ENCODE assay signal across 1 cellular context in genomic region chr7:28853834-28854749, GRCh38.
A peak's percentile ranks its signal among the peaks of the same experiment; 100 is the strongest.
TF ChIP-seq lines count a peak whose summit lies in the region.

No MANE protein-coding gene starts in this region.

TF ChIP-seq in GM12878, 131 proteins besides CTCF, POLR2A, EP300 and RAD21 (continued from another document):
- TF ChIP-seq MYC (IDR thresholded peaks at IDR 0.05; ENCODE audit: insufficient read depth, insufficient read length, insufficient replicate concordance, low read length, severe bottlenecking) (no peak), CHD1 (IDR thresholded peaks at IDR 0.05; ENCODE audit: low read depth, low read length) (no peak), PML (IDR thresholded peaks at IDR 0.05; ENCODE audit: low read length) (no peak), CHD2 (IDR thresholded peaks at IDR 0.05; ENCODE audit: borderline replicate concordance, low read depth, low read length) (no peak), KLF5 (IDR thresholded peaks at IDR 0.05; ENCODE audit: partially characterized antibody) (no peak), MTA3 (IDR thresholded peaks at IDR 0.05; ENCODE audit: borderline replicate concordance, low read length) (no peak), RAD51 (IDR thresholded peaks at IDR 0.05) (no peak), IKZF1 (conservative IDR thresholded peaks at IDR 0.05) (peak; percentile 83), STAT1 (conservative IDR thresholded peaks at IDR 0.05) (0 out of 2 replicates have a peak, but pooled peaks have one; percentile 13), HSF1 (IDR thresholded peaks at IDR 0.05; ENCODE audit: low read depth, low read length) (no peak), E4F1 (IDR thresholded peaks at IDR 0.05; ENCODE audit: borderline replicate concordance, partially characterized antibody) (no peak), POLR2AphosphoS2 (IDR thresholded peaks at IDR 0.05; ENCODE audit: low read depth, low read length) (no peak), YY1 (IDR thresholded peaks at IDR 0.05; ENCODE audit: low read depth, low read length) (peak; percentile 91), ELK1 (IDR thresholded peaks at IDR 0.05; ENCODE audit: low read depth, low read length) (no peak), HDAC2 (IDR thresholded peaks at IDR 0.05) (no peak), MYB (IDR thresholded peaks at IDR 0.05; ENCODE audit: borderline replicate concordance, low read depth, low read length) (no peak), BCLAF1 (IDR thresholded peaks at IDR 0.05) (no peak)
TF ChIP-seq in GM12878: peak in this region for 22.
